ENCODE assay signal across 14 cellular contexts in genomic region chr12:45658066-45658465, GRCh38.
"Had no signal": no experiment of that assay in that cellular context is flagged by ENCODE, and none has a peak within 500 bp of the region (broad histone marks: within the 10 kb centered on the region; RNA-seq: fewer than 3 reads in every experiment).

No MANE protein-coding gene starts in this region.

- ATAC-seq: activated CD4-positive, CD25-positive, alpha-beta regulatory T cell treated with anti-CD3 and anti-CD28 coated beads, Interleukin-2, amount 50 U/mL, for 24 hours; effector memory CD8-positive, alpha-beta T cell; natural killer cell; stimulated activated memory B cell treated with anti-CD40 and anti-IgM and Interleukin-4, amounts not matched to agents 10 μg/mL and 1 μg/mL and 100 μg/mL, for 72 hours had no signal

- DNase-seq: activated CD4-positive, alpha-beta T cell treated with anti-CD3 and anti-CD28 coated beads, Interleukin-2, amount 50 U/mL, for 1 hour; activated naive CD8-positive, alpha-beta T cell treated with anti-CD3 and anti-CD28 coated beads for 36 hours; effector memory CD8-positive, alpha-beta T cell; head of caudate nucleus; immature natural killer cell; mesendoderm; natural killer cell; stimulated activated CD4-positive, alpha-beta T cell treated with anti-CD3 and anti-CD28 coated beads, Interleukin-1b, Interleukin-23, amount 100 ng/mL, for 48 hours; thyroid gland had no signal

- H3K27ac Mint-ChIP-seq: activated naive CD8-positive, alpha-beta T cell treated with anti-CD3 and anti-CD28 coated beads for 36 hours; activated T-helper 1 cell treated with anti-CD3 and anti-CD28 coated beads, Interleukin-12 subunit alpha, Interleukin-12 subunit beta, Interleukin-2, Interleukin-4 antibody, amounts not matched to agents 30 ng/mL and 10 ng/mL and 1 ng/mL, durations not matched to agents 14 hours and 24 hours and 36 hours; brain; effector memory CD8-positive, alpha-beta T cell; immature natural killer cell; natural killer cell; stimulated activated memory B cell treated with anti-CD40 and anti-IgM and Interleukin-4, amounts not matched to agents 10 μg/mL and 1 μg/mL and 100 μg/mL, for 72 hours had no signal

- H3K4me3 Mint-ChIP-seq: activated naive CD8-positive, alpha-beta T cell treated with anti-CD3 and anti-CD28 coated beads for 36 hours; activated T-helper 1 cell treated with anti-CD3 and anti-CD28 coated beads, Interleukin-12 subunit alpha, Interleukin-12 subunit beta, Interleukin-2, Interleukin-4 antibody, amounts not matched to agents 30 ng/mL and 10 ng/mL and 1 ng/mL, durations not matched to agents 14 hours and 24 hours and 36 hours; brain; central memory CD8-positive, alpha-beta T cell; effector memory CD8-positive, alpha-beta T cell; immature natural killer cell; natural killer cell; stimulated activated memory B cell treated with anti-CD40 and anti-IgM and Interleukin-4, amounts not matched to agents 10 μg/mL and 1 μg/mL and 100 μg/mL, for 72 hours had no signal

- H3K9me3 Mint-ChIP-seq: activated T-helper 1 cell treated with anti-CD3 and anti-CD28 coated beads, Interleukin-12 subunit alpha, Interleukin-12 subunit beta, Interleukin-2, Interleukin-4 antibody, amounts not matched to agents 30 ng/mL and 10 ng/mL and 1 ng/mL, durations not matched to agents 14 hours and 24 hours and 36 hours; central memory CD8-positive, alpha-beta T cell; effector memory CD8-positive, alpha-beta T cell; immature natural killer cell; natural killer cell; stimulated activated memory B cell treated with anti-CD40 and anti-IgM and Interleukin-4, amounts not matched to agents 10 μg/mL and 1 μg/mL and 100 μg/mL, for 72 hours had no signal

- H3K4me1 Mint-ChIP-seq: central memory CD8-positive, alpha-beta T cell; stimulated activated memory B cell treated with anti-CD40 and anti-IgM and Interleukin-4, amounts not matched to agents 10 μg/mL and 1 μg/mL and 100 μg/mL, for 72 hours had no signal

- H3K36me3 Mint-ChIP-seq: brain; natural killer cell; stimulated activated memory B cell treated with anti-CD40 and anti-IgM and Interleukin-4, amounts not matched to agents 10 μg/mL and 1 μg/mL and 100 μg/mL, for 72 hours had no signal

- H3K27me3 Mint-ChIP-seq: activated naive CD8-positive, alpha-beta T cell treated with anti-CD3 and anti-CD28 coated beads for 36 hours; brain had no signal
